Comparison of ENCODE assay signal across 9 cellular contexts in genomic region chr4:1081689-1082040, GRCh38. TPM values are rescaled to one million over a fixed set of nuclear protein-coding genes. Genes with fewer than 3 reads are reported as not detected.
A peak's percentile ranks its signal among the peaks of the same experiment; 100 is the strongest.
DNase-seq lines count a peak whose midpoint lies in the region; TF ChIP-seq lines count a peak whose summit lies in the region.
"Had no signal": no experiment of that assay in that cellular context is flagged by ENCODE, and none has a peak within 500 bp of the region (broad histone marks: within the 10 kb centered on the region; RNA-seq: fewer than 3 reads in every experiment).

No MANE protein-coding gene starts in this region.

- no peak overlapping the region for H2AFZ ChIP-seq in GM23248

- in situ Hi-C loops in GM23248 (cut with MboI) = no loop called here

- 0 out of 2 replicates have a peak overlapping the region, but pooled peaks have one; percentile 35 for H3K27ac ChIP-seq in BLaER1
- H3K27ac ChIP-seq in GM23248 = peak overlapping the region; percentile 43
- no peak overlapping the region for H3K27ac ChIP-seq in esophagus muscularis mucosa (replicated peaks in 1 of 4)
- H3K27ac ChIP-seq: SJCRH30 had no signal

- H3K4me1 ChIP-seq in BLaER1 (peaks cover 57% of the 10 kb centered on the region), GM23248 (ENCODE audit: insufficient read depth) (peaks cover 14% of the 10 kb centered on the region), esophagus muscularis mucosa (no peaks in the 10 kb centered on the region)
- H3K4me1 ChIP-seq: SJCRH30 had no signal

- H3K4me1 Mint-ChIP-seq in T-helper 2 cell treated with Interferon-gamma antibody and Interleukin-4, amounts not matched to agents 5 μg/mL and 100 μg/mL, for 36 hours (ENCODE audit: low read depth) = no peaks in the 10 kb centered on the region

- WGBS in GM23248 (ENCODE audit: low coverage in 1 of 2, low lambda C conversion rate in 2 of 2, missing lambda C conversion rate in 2 of 2), 2 experiments = 72 to 73% methylated on average over 8 of the region's 8 CpGs
- 62% methylated on average over 8 of the region's 8 CpGs for WGBS in esophagus muscularis mucosa

- no peak for TF ChIP-seq POLR2A in esophagus muscularis mucosa (IDR thresholded peaks at IDR 0.05; ENCODE audit: low read depth)

- TF ChIP-seq EP300 in esophagus muscularis mucosa (IDR thresholded peaks at IDR 0.05) = no peak

- DNase-seq in GM23248 = peak; percentile 79
- DNase-seq in T-helper 2 cell treated with Interferon-gamma antibody and Interleukin-4, amounts not matched to agents 5 μg/mL and 100 μg/mL, for 36 hours (ENCODE audit: low spot score) = peak; percentile 36
- DNase-seq in glomerular visceral epithelial cell (ENCODE audit: extremely low spot score) = peak; percentile 42
- DNase-seq in NCI-H345 treated with DMSO at 0.1 percent for 48 hours (lab: John Stamatoyannopoulos, UW; ENCODE audit: unreplicated experiment) = no peak
- DNase-seq in NCI-H69 (lab: John Stamatoyannopoulos, UW) = no peak
- DNase-seq in esophagus muscularis mucosa (ENCODE audit: extremely low spot score) = no peak
- DNase-seq: SJCRH30 had no signal

- no peak for TF ChIP-seq CTCF in esophagus muscularis mucosa (IDR thresholded peaks at IDR 0.05)

- H3K9me2 ChIP-seq in GM23248 (ENCODE audit: insufficient read depth) = no peaks in the 10 kb centered on the region

- H4K20me1 ChIP-seq in BLaER1 (no peaks in the 10 kb centered on the region), GM23248 (ENCODE audit: insufficient read depth) (no peaks in the 10 kb centered on the region)

- H3K4me2 ChIP-seq in BLaER1 (peak overlapping the region; percentile 81), GM23248 (ENCODE audit: unreplicated experiment) (peak overlapping the region; percentile 53)

- no peaks in the 10 kb centered on the region for H3K79me2 ChIP-seq in GM23248 (ENCODE audit: insufficient read depth)

- intact Hi-C loops in esophagus muscularis mucosa (cut with DNase I) = no loop called here

- no peaks in the 10 kb centered on the region for H3K36me3 ChIP-seq in BLaER1
- no peaks in the 10 kb centered on the region for H3K36me3 ChIP-seq in GM23248 (ENCODE audit: low read depth)
- no peaks in the 10 kb centered on the region for H3K36me3 ChIP-seq in esophagus muscularis mucosa
- H3K36me3 ChIP-seq: SJCRH30 had no signal

- H3K27me3 Mint-ChIP-seq in T-helper 2 cell treated with Interferon-gamma antibody and Interleukin-4, amounts not matched to agents 5 μg/mL and 100 μg/mL, for 36 hours (ENCODE audit: low read depth) = peaks cover 2% of the 10 kb centered on the region

- no peaks in the 10 kb centered on the region for H3K36me3 Mint-ChIP-seq in T-helper 2 cell treated with Interferon-gamma antibody and Interleukin-4, amounts not matched to agents 5 μg/mL and 100 μg/mL, for 36 hours (ENCODE audit: low read depth)

- H3K9ac ChIP-seq in BLaER1 (no peak overlapping the region), GM23248 (peak overlapping the region; percentile 32)

- H3K4me3 Mint-ChIP-seq in T-helper 2 cell treated with Interferon-gamma antibody and Interleukin-4, amounts not matched to agents 5 μg/mL and 100 μg/mL, for 36 hours = no peak overlapping the region

- H3K4me3 ChIP-seq in BLaER1 (no peak overlapping the region), GM23248 (no peak overlapping the region), esophagus muscularis mucosa (no peak overlapping the region)
- H3K4me3 ChIP-seq: SJCRH30 had no signal

- no peak overlapping the region for H3K27ac Mint-ChIP-seq in T-helper 2 cell treated with Interferon-gamma antibody and Interleukin-4, amounts not matched to agents 5 μg/mL and 100 μg/mL, for 36 hours

- no peaks in the 10 kb centered on the region for H3K9me3 Mint-ChIP-seq in T-helper 2 cell treated with Interferon-gamma antibody and Interleukin-4, amounts not matched to agents 5 μg/mL and 100 μg/mL, for 36 hours

- no peaks in the 10 kb centered on the region for H3K27me3 ChIP-seq in BLaER1
- peaks cover 7% of the 10 kb centered on the region; the same call in 1 of the 2 replicates for H3K27me3 ChIP-seq in GM23248 (replicated peaks; ENCODE audit: insufficient read depth)
- H3K27me3 ChIP-seq in esophagus muscularis mucosa = peaks cover 0 to 67% (median 0%) of the 10 kb centered on the region in 4 donors
- H3K27me3 ChIP-seq: SJCRH30 had no signal

- peaks cover 7% of the 10 kb centered on the region for H3F3A ChIP-seq in GM23248 (ENCODE audit: insufficient read depth)

- H3K9me3 ChIP-seq in BLaER1 (peaks cover 5% of the 10 kb centered on the region), GM23248 (ENCODE audit: low read depth) (no peaks in the 10 kb centered on the region), esophagus muscularis mucosa (no peaks in the 10 kb centered on the region)
- H3K9me3 ChIP-seq: SJCRH30 had no signal

RNA-seq across cellular contexts. Expression of gene RNF212, which starts 31.7 kb away (rescaled TPM):
- 0.51 and 2.5 TPM in 2 replicates for total RNA-seq in GM23248 (2014; rRNA removed; shearing (Covaris generic))
- 4.9 and 6.0 TPM in 2 replicates for polyA plus RNA-seq in GM23248 (2016; fragmentation: Nextera tagmentation; extraction: Ambion mirVana)
- 1 to 10 TPM; 3.8 to 9.7 (median 7.3) TPM for total RNA-seq in esophagus muscularis mucosa
- total RNA-seq: HepG2, SJCRH30 had no signal
- polyA plus RNA-seq: HepG2 had no signal

Comparison
In these comparisons a context has a peak if more than half of its experiments do, and no peak if none do; other contexts are left out.
1. H3K27ac ChIP-seq: peak in BLaER1 (single experiment) and GM23248 (single experiment); none in esophagus muscularis mucosa (0 of 4).
2. DNase-seq: peak in GM23248 (single experiment), T-helper 2 cell treated with Interferon-gamma antibody and Interleukin-4, amounts not matched to agents 5 μg/mL and 100 μg/mL, for 36 hours (single experiment) and glomerular visceral epithelial cell (single experiment); none in NCI-H345 treated with DMSO at 0.1 percent for 48 hours (single experiment), NCI-H69 (single experiment) and esophagus muscularis mucosa (single experiment).